In genomic region chr19:55360902-55361301, GRCh38 we compare ENCODE assay signal across 10 cellular contexts. TPM values are rescaled to one million over a fixed set of nuclear protein-coding genes. Genes with fewer than 3 reads are reported as not detected.
"Had no signal": no experiment of that assay in that cellular context is flagged by ENCODE, and none has a peak within 500 bp of the region (broad histone marks: within the 10 kb centered on the region; RNA-seq: fewer than 3 reads in every experiment).

No MANE protein-coding gene starts in this region.

- FAIRE-seq: H54, HepG2 had no signal

- DNase-seq: GM23248, GOT3, KG1 had no signal

- H3K9ac ChIP-seq: GM23248 had no signal

- H3K9me3 ChIP-seq: HAP-1 had no signal

- ATAC-seq: HCT116, HepG2 had no signal

- H3K4me1 ChIP-seq: HAP-1 had no signal

- H3K27ac ChIP-seq: GM23248, HL-60 had no signal

- H3K4me3 ChIP-seq: GM23248, HAP-1 had no signal

- H2AFZ ChIP-seq: GM23248 had no signal

- H3K36me3 ChIP-seq: HAP-1 had no signal

RNA-seq across cellular contexts. Expression of gene GARIN5B, which starts 2.2 kb away (rescaled TPM):
- total RNA-seq: GM23248, HepG2, HT1080 had no signal
- polyA plus RNA-seq: GM23248, HepG2, IgD-negative memory B cell had no signal

RNA-seq across cellular contexts. Expression of gene COX6B2, which starts 6.4 kb away (rescaled TPM):
- total RNA-seq: GM23248, HepG2, HT1080 had no signal
- polyA plus RNA-seq: GM23248, IgD-negative memory B cell had no signal

RNA-seq across cellular contexts. Expression of gene IL11, which starts 9.4 kb away (rescaled TPM):
- polyA plus RNA-seq: IgD-negative memory B cell had no signal

RNA-seq across cellular contexts. Expression of gene TMEM190, which starts 15.7 kb away (rescaled TPM):
- total RNA-seq: GM23248, HT1080 had no signal
- polyA plus RNA-seq: GM23248, IgD-negative memory B cell had no signal
